In the genomic region with DNA sequence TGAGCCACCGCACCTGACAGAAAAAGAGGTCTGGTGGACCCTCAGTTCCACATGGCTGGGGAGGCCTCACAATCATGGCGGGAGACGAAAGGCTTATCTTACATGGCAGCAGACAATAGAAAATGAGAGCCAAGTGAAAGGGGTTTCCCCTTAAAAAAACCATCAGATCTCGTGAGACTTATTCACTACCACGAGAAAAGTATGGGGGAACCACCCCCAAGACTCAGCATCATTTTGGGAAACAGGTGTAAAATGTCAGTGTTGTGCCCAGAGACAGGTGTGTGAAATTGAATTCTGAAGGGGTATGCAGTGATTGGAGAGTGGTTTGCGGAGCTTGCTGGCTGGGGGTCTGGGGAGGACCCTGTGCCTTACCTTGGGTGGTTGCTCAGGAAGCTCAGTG, we compare ENCODE assay signal across 21 cellular contexts. TPM values are rescaled to one million over a fixed set of nuclear protein-coding genes. Genes with fewer than 3 reads are reported as not detected.
DNase-seq lines count a peak whose midpoint lies in the region; ATAC-seq lines count a peak whose summit lies in the region.
"Had no signal": no experiment of that assay in that cellular context is flagged by ENCODE, and none has a peak within 500 bp of the region (broad histone marks: within the 10 kb centered on the region; RNA-seq: fewer than 3 reads in every experiment).

No MANE protein-coding gene starts in this region.

- H3K36me3 Mint-ChIP-seq in activated CD4-positive, alpha-beta T cell treated with anti-CD3 and anti-CD28 coated beads for 36 hours (ENCODE audit: low read depth), result peaks cover 8% of the 10 kb centered on the region
- H3K36me3 Mint-ChIP-seq in stimulated activated naive CD8-positive, alpha-beta T cell treated with anti-CD3 and anti-CD28 coated beads, Interleukin-15, Interleukin-2, amounts not matched to agents 100 ng/mL and 50 ng/mL, for 24 hours (ENCODE audit: low read depth), result peaks cover 13% of the 10 kb centered on the region
- peaks cover 8% of the 10 kb centered on the region for H3K36me3 Mint-ChIP-seq in activated naive CD8-positive, alpha-beta T cell treated with anti-CD3 and anti-CD28 coated beads, Interleukin-2, amount 50 U/mL, for 24 hours (ENCODE audit: low read depth)

- H3K9ac ChIP-seq in neuronal stem cell (ENCODE audit: low read depth, low read length, poor library complexity), result no peak overlapping the region

- WGBS in neuronal stem cell (ENCODE audit: extremely low coverage in 2 of 2, insufficient read length in 2 of 2, insufficient replicate concordance in 1 of 2), 2 donors, result no CpG with 5 or more reads among the region's 6 CpGs

- H3K14ac ChIP-seq in neuronal stem cell (ENCODE audit: low read length), result no peak overlapping the region

- no peaks in the 10 kb centered on the region for H3K9me3 Mint-ChIP-seq in activated CD4-positive, alpha-beta T cell treated with anti-CD3 and anti-CD28 coated beads for 36 hours (ENCODE audit: low read depth)
- H3K9me3 Mint-ChIP-seq in stimulated activated naive CD8-positive, alpha-beta T cell treated with anti-CD3 and anti-CD28 coated beads, Interleukin-15, Interleukin-2, amounts not matched to agents 100 ng/mL and 50 ng/mL, for 24 hours, result no peaks in the 10 kb centered on the region
- H3K9me3 Mint-ChIP-seq in stimulated activated naive CD8-positive, alpha-beta T cell treated with anti-CD3 and anti-CD28 coated beads, Interleukin-15, amount 100 ng/mL, for 72 hours, result no peaks in the 10 kb centered on the region
- H3K9me3 Mint-ChIP-seq in activated naive CD8-positive, alpha-beta T cell treated with anti-CD3 and anti-CD28 coated beads, Interleukin-2, amount 50 U/mL, for 24 hours, result no peaks in the 10 kb centered on the region

- H3K4ac ChIP-seq in neuronal stem cell (ENCODE audit: low read length), result no peak overlapping the region

- DNase-seq in activated CD4-positive, alpha-beta T cell treated with anti-CD3 and anti-CD28 coated beads for 36 hours, result peak; percentile 44
- DNase-seq in activated CD4-positive, alpha-beta T cell treated with anti-CD3 and anti-CD28 coated beads, Interleukin-2, amount 50 U/mL, for 4 hours, result no peak
- DNase-seq in stimulated activated naive CD8-positive, alpha-beta T cell treated with anti-CD3 and anti-CD28 coated beads, Interleukin-15, amount 100 ng/mL, for 72 hours, result no peak
- no peak for DNase-seq in activated naive CD8-positive, alpha-beta T cell treated with anti-CD3 and anti-CD28 coated beads, Interleukin-2, amount 50 U/mL, for 24 hours
- DNase-seq in HEK293T (ENCODE audit: extremely low spot score) (no peak), GM19240 (ENCODE audit: insufficient read length, low spot score) (no peak), neuronal stem cell (ENCODE audit: low spot score) (no peak)
- DNase-seq: COR-L47; DMS153; EL; KBM-7; NCI-H1092; NCI-H2107; NCI-H226; NCI-H69; NK-92 treated with Interleukin-12 subunit alpha and Interleukin-12 subunit beta, amount 100 ng/mL, for 24 hours had no signal

- H3K9me3 ChIP-seq in neuronal stem cell (replicated peaks in 1 of 2; ENCODE audit: control insufficient read depth in 2 of 2, insufficient read depth in 1 of 2, low read depth in 1 of 2, low read length in 2 of 2), result peaks cover 4 to 6% of the 10 kb centered on the region in 2 donors

- H3K27ac Mint-ChIP-seq in activated CD4-positive, alpha-beta T cell treated with anti-CD3 and anti-CD28 coated beads for 36 hours, result peak overlapping the region; percentile 79
- peak overlapping the region; percentile 3 for H3K27ac Mint-ChIP-seq in stimulated activated naive CD8-positive, alpha-beta T cell treated with anti-CD3 and anti-CD28 coated beads, Interleukin-15, Interleukin-2, amounts not matched to agents 100 ng/mL and 50 ng/mL, for 24 hours
- H3K27ac Mint-ChIP-seq in stimulated activated naive CD8-positive, alpha-beta T cell treated with anti-CD3 and anti-CD28 coated beads, Interleukin-15, amount 100 ng/mL, for 72 hours, result peak overlapping the region in 1 of 2 donors; percentile 94
- peak overlapping the region; percentile 79 for H3K27ac Mint-ChIP-seq in activated naive CD8-positive, alpha-beta T cell treated with anti-CD3 and anti-CD28 coated beads, Interleukin-2, amount 50 U/mL, for 24 hours

- no peak overlapping the region for H3K27ac ChIP-seq in neuronal stem cell (replicated peaks; ENCODE audit: low read length)
- H3K27ac ChIP-seq: RWPE1 had no signal

- H3K18ac ChIP-seq in neuronal stem cell (ENCODE audit: low read length), result no peak overlapping the region

- no peak overlapping the region for H2AFZ ChIP-seq in neuronal stem cell (ENCODE audit: low read length)

- no peak overlapping the region for H3K4me2 ChIP-seq in neuronal stem cell (ENCODE audit: insufficient read depth, low read length, poor library complexity, severe bottlenecking)

- intact Hi-C loops in activated CD4-positive, alpha-beta T cell treated with anti-CD3 and anti-CD28 coated beads for 36 hours (cut with DNase I, micrococcal nuclease), result loop anchor here in 1 of 2 experiments (1.0 to 10.0 kb wide), 5 partner anchors 28 to 1165 kb away; a partner anchor contains a TSS

- ATAC-seq in activated CD4-positive, alpha-beta T cell treated with anti-CD3 and anti-CD28 coated beads for 36 hours, result peak; percentile 4
- ATAC-seq in stimulated activated naive CD8-positive, alpha-beta T cell treated with anti-CD3 and anti-CD28 coated beads, Interleukin-15, amount 100 ng/mL, for 72 hours, result no peak
- no peak for ATAC-seq in activated naive CD8-positive, alpha-beta T cell treated with anti-CD3 and anti-CD28 coated beads, Interleukin-2, amount 50 U/mL, for 24 hours

- peaks cover 0 to 2% of the 10 kb centered on the region in 2 donors for H3K4me1 ChIP-seq in neuronal stem cell (ENCODE audit: control insufficient read depth in 2 of 2, insufficient read depth in 1 of 2, low read depth in 1 of 2, low read length in 2 of 2)

- no peak overlapping the region for H2BK5ac ChIP-seq in neuronal stem cell (ENCODE audit: low read length)

- no peak overlapping the region for H2BK12ac ChIP-seq in neuronal stem cell (ENCODE audit: low read length)

- H2BK120ac ChIP-seq in neuronal stem cell (ENCODE audit: low read depth, low read length), result no peak overlapping the region

- CTCF ChIA-PET in activated CD4-positive, alpha-beta T cell treated with anti-CD3 and anti-CD28 coated beads for 36 hours (lab: Charles Lee), result interaction anchor here (0.5 to 4.3 kb wide), 3 partner anchors 41 to 1193 kb away, joined by 3 to 18 read pairs (median 3); a partner anchor contains a TSS
- CTCF ChIA-PET in HEK293T (lab: Yijun Ruan, JAX), result no interaction called here

- no peak overlapping the region for H4K91ac ChIP-seq in neuronal stem cell (ENCODE audit: low read depth, low read length, poor library complexity)

- no peaks in the 10 kb centered on the region for H3K27me3 Mint-ChIP-seq in activated CD4-positive, alpha-beta T cell treated with anti-CD3 and anti-CD28 coated beads for 36 hours
- no peaks in the 10 kb centered on the region for H3K27me3 Mint-ChIP-seq in stimulated activated naive CD8-positive, alpha-beta T cell treated with anti-CD3 and anti-CD28 coated beads, Interleukin-15, Interleukin-2, amounts not matched to agents 100 ng/mL and 50 ng/mL, for 24 hours
- H3K27me3 Mint-ChIP-seq in stimulated activated naive CD8-positive, alpha-beta T cell treated with anti-CD3 and anti-CD28 coated beads, Interleukin-15, amount 100 ng/mL, for 72 hours, result no peaks in the 10 kb centered on the region
- H3K27me3 Mint-ChIP-seq in activated naive CD8-positive, alpha-beta T cell treated with anti-CD3 and anti-CD28 coated beads, Interleukin-2, amount 50 U/mL, for 24 hours, result no peaks in the 10 kb centered on the region

- H3K79me1 ChIP-seq in neuronal stem cell (ENCODE audit: low read depth, low read length), result no peaks in the 10 kb centered on the region

- POLR2A ChIA-PET in activated CD4-positive, alpha-beta T cell treated with anti-CD3 and anti-CD28 coated beads for 36 hours (lab: Charles Lee), result interaction anchor here (1.2 kb wide), 1 partner anchor 27 kb away, joined by 4 read pairs; no protein-coding TSS in a partner anchor
- POLR2A ChIA-PET in HEK293T (lab: Yijun Ruan, JAX), result no interaction called here

- H2BK15ac ChIP-seq in neuronal stem cell (ENCODE audit: low read length), result no peak overlapping the region

- peaks cover 4 to 18% of the 10 kb centered on the region in 2 donors for H3K36me3 ChIP-seq in neuronal stem cell (replicated peaks in 1 of 2; ENCODE audit: control insufficient read depth in 2 of 2, insufficient read depth in 2 of 2, low read length in 2 of 2)

- no peak overlapping the region for H4K8ac ChIP-seq in neuronal stem cell (ENCODE audit: low read depth, low read length)

- H3K27me3 ChIP-seq in neuronal stem cell (ENCODE audit: control insufficient read depth in 3 of 3, insufficient read depth in 3 of 3, low read depth in 1 of 3, low read length in 3 of 3), result no peaks in the 10 kb centered on the region

- H3K4me3 Mint-ChIP-seq in activated CD4-positive, alpha-beta T cell treated with anti-CD3 and anti-CD28 coated beads for 36 hours, result peak overlapping the region; percentile 4
- peak overlapping the region; percentile 21 for H3K4me3 Mint-ChIP-seq in stimulated activated naive CD8-positive, alpha-beta T cell treated with anti-CD3 and anti-CD28 coated beads, Interleukin-15, Interleukin-2, amounts not matched to agents 100 ng/mL and 50 ng/mL, for 24 hours
- H3K4me3 Mint-ChIP-seq in stimulated activated naive CD8-positive, alpha-beta T cell treated with anti-CD3 and anti-CD28 coated beads, Interleukin-15, amount 100 ng/mL, for 72 hours, result peak overlapping the region in 1 of 2 donors; percentile 58
- peak overlapping the region; percentile 32 for H3K4me3 Mint-ChIP-seq in activated naive CD8-positive, alpha-beta T cell treated with anti-CD3 and anti-CD28 coated beads, Interleukin-2, amount 50 U/mL, for 24 hours
- H3K4me3 Mint-ChIP-seq: CD14-positive monocyte had no signal

- peaks cover 39% of the 10 kb centered on the region for H3K4me1 Mint-ChIP-seq in activated CD4-positive, alpha-beta T cell treated with anti-CD3 and anti-CD28 coated beads for 36 hours
- H3K4me1 Mint-ChIP-seq in stimulated activated naive CD8-positive, alpha-beta T cell treated with anti-CD3 and anti-CD28 coated beads, Interleukin-15, Interleukin-2, amounts not matched to agents 100 ng/mL and 50 ng/mL, for 24 hours (ENCODE audit: low read depth), result peaks cover 31% of the 10 kb centered on the region
- peaks cover 45% of the 10 kb centered on the region for H3K4me1 Mint-ChIP-seq in stimulated activated naive CD8-positive, alpha-beta T cell treated with anti-CD3 and anti-CD28 coated beads, Interleukin-15, amount 100 ng/mL, for 72 hours
- peaks cover 40% of the 10 kb centered on the region for H3K4me1 Mint-ChIP-seq in activated naive CD8-positive, alpha-beta T cell treated with anti-CD3 and anti-CD28 coated beads, Interleukin-2, amount 50 U/mL, for 24 hours

- H3K23ac ChIP-seq in neuronal stem cell (ENCODE audit: low read depth, low read length, poor library complexity), result no peak overlapping the region

- H2AK5ac ChIP-seq in neuronal stem cell (ENCODE audit: low read depth, low read length), result no peak overlapping the region

- peak overlapping the region in 1 of 2 donors; percentile 47 for H3K4me3 ChIP-seq in neuronal stem cell (ENCODE audit: low read length in 2 of 2)

RNA-seq across cellular contexts. Expression of a gene that starts 4.6 kb away (rescaled TPM):
- 10 to 100 TPM; 18.2 to 34.1 TPM for total RNA-seq in activated CD4-positive, alpha-beta T cell treated with anti-CD3 and anti-CD28 coated beads for 36 hours
- polyA plus RNA-seq in neuronal stem cell (2013, experiment 1 of 2), result 5.2 TPM
- 5.3 TPM for polyA plus RNA-seq in neuronal stem cell (2013, experiment 2 of 2)

RNA-seq across cellular contexts. Expression of a gene that starts 28.0 kb away (rescaled TPM):
- total RNA-seq in activated CD4-positive, alpha-beta T cell treated with anti-CD3 and anti-CD28 coated beads for 36 hours, result 10 to 100 TPM; 38.4 to 39.7 TPM
- polyA plus RNA-seq in neuronal stem cell (2013, experiment 1 of 2), result 25.2 TPM
- polyA plus RNA-seq in neuronal stem cell (2013, experiment 2 of 2), result 27.0 TPM

RNA-seq across cellular contexts. Expression of a gene that starts 43.3 kb away (rescaled TPM):
- total RNA-seq in activated CD4-positive, alpha-beta T cell treated with anti-CD3 and anti-CD28 coated beads for 36 hours, result 10 to 100 TPM; 79.8 to 93.1 TPM
- polyA plus RNA-seq in neuronal stem cell (2013, experiment 1 of 2), result 62.1 TPM
- polyA plus RNA-seq in neuronal stem cell (2013, experiment 2 of 2), result 62.7 TPM

RNA-seq across cellular contexts. Expression of a gene that starts 46.8 kb away (rescaled TPM):
- 1 to 10 TPM in 1 of 2 experiments, under 1 TPM in 1; 0.94 to 1.0 TPM for total RNA-seq in activated CD4-positive, alpha-beta T cell treated with anti-CD3 and anti-CD28 coated beads for 36 hours
- 0.45 TPM for polyA plus RNA-seq in neuronal stem cell (2013, experiment 1 of 2)
- 0.47 TPM for polyA plus RNA-seq in neuronal stem cell (2013, experiment 2 of 2)
- total RNA-seq: A172, M059J had no signal
- polyA plus RNA-seq: CD14-positive monocyte had no signal
